Comparison of ENCODE assay signal across 8 cellular contexts in the genomic region with DNA sequence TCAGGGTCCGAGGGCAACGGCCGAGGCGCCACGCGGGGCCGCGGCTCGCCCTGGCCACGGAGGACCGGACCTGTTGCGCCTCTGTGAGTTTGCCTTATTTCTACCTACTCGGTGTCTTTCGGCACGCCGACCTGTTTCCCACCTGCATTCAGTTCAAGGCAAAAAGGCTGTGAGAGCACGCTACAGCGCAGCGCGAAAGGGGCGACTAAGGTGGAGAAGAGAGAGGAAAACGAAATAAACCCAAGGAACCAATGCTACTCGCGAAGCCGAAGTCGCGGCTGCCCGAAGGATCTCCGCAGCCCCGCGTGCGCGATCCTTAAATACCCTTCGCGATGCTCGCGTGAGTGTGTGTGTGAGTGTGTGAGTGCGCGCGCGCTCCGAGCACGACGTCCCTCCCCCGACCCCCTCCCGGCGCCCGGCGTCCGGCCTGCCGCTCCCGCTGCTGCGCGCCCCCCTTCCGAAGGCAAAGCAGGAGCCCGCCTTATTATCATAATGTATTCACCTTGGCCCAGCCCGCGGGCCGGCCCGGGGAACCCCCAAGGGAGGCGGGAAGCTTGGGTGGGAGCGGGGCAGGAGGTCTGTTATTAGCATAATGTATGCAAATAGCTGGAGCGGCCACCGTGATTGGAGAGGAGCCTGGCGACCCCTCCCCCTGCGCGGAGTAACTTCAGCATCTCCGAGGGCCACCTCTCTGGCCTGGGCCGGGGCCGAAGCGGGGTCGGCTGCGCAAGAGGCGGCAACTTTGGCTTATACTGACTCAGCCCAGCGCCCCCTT. TPM values are rescaled to one million over a fixed set of nuclear protein-coding genes. Genes with fewer than 3 reads are reported as not detected.
DNase-seq lines count a peak whose midpoint lies in the region; ATAC-seq and TF ChIP-seq lines count a peak whose summit lies in the region.

Gene COL25A1 (minus strand): TSS at position 293 of the 775 bp plus-strand sequence.

- no peak within 1 kb of the TSS for H3K27ac ChIP-seq in KMS-11
- H3K27ac ChIP-seq in effector memory CD4-positive, alpha-beta T cell (ENCODE audit: insufficient read depth, low read length, poor library complexity, severe bottlenecking): no peak within 1 kb of the TSS

- H3K4me1 ChIP-seq in BE2C (no peaks in the 10 kb centered on the region), KMS-11 (ENCODE audit: low read depth, poor library complexity, severe bottlenecking) (peaks cover 10% of the 10 kb centered on the region)
- peaks cover 17% of the 10 kb centered on the region for H3K4me1 ChIP-seq in effector memory CD4-positive, alpha-beta T cell (ENCODE audit: control insufficient read depth, insufficient read depth, low read length, poor library complexity, severe bottlenecking)

- H3K4me3 Mint-ChIP-seq in memory B cell: peak within 1 kb of the TSS; percentile 77

- 0 out of 2 replicates have a peak, but pooled peaks cover 3% of the 10 kb centered on the region for H4K20me1 ChIP-seq in KMS-11 (ENCODE audit: insufficient read depth)

- peak; percentile 93 for DNase-seq in BE2C
- peak; percentile 37 to 45 for DNase-seq in activated CD4-positive, alpha-beta T cell treated with anti-CD3 and anti-CD28 coated beads, Interleukin-2, amount 50 U/mL, for 48 hours
- peak in 2 of 3 donors; percentile 10 to 17 for DNase-seq in effector memory CD4-positive, alpha-beta T cell
- no peak for DNase-seq in memory B cell (ENCODE audit: low spot score in 2 of 2)
- peak; percentile 19 for DNase-seq in stimulated activated CD8-positive, alpha-beta memory T cell treated with anti-CD3 and anti-CD28 coated beads, Interleukin-4, amount 100 ng/mL, for 24 hours (ENCODE audit: low read depth)
- no peak for DNase-seq in GM19240 (ENCODE audit: insufficient read length, low spot score)
- no peak for DNase-seq in germinal center (ENCODE audit: low spot score)

- peak; percentile 35 for ATAC-seq in memory B cell (ENCODE audit: low read depth)

- peak within 1 kb of the TSS; percentile 48 for H3K4me2 ChIP-seq in KMS-11

- peak within 1 kb of the TSS; percentile 24; the same call in 1 of the 2 replicates for H3K9ac ChIP-seq in KMS-11

- peaks cover 26% of the 10 kb centered on the region for H3K27me3 Mint-ChIP-seq in memory B cell

- no peaks in the 10 kb centered on the region; the same call in 1 of the 2 replicates for H3K9me3 ChIP-seq in BE2C
- H3K9me3 ChIP-seq in effector memory CD4-positive, alpha-beta T cell (ENCODE audit: control insufficient read depth, low read length): no peaks in the 10 kb centered on the region

- no peaks in the 10 kb centered on the region for H3K79me2 ChIP-seq in KMS-11 (ENCODE audit: insufficient read depth, low read depth)

- peaks cover 36% of the 10 kb centered on the region for H3K27me3 ChIP-seq in BE2C
- H3K27me3 ChIP-seq in KMS-11 (ENCODE audit: insufficient read depth, low read depth): no peaks in the 10 kb centered on the region
- peaks cover 50% of the 10 kb centered on the region for H3K27me3 ChIP-seq in effector memory CD4-positive, alpha-beta T cell (replicated peaks; ENCODE audit: control insufficient read depth, insufficient read depth, low read length, poor library complexity, severe bottlenecking)

- H2AFZ ChIP-seq in KMS-11 (ENCODE audit: low read depth): peak within 1 kb of the TSS; percentile 80

- H3K4me1 Mint-ChIP-seq in memory B cell: peaks cover 3% of the 10 kb centered on the region

- no peak for TF ChIP-seq CTCF in BE2C (IDR thresholded peaks at IDR 0.05; ENCODE audit: low read depth, low read length)
- no peak for TF ChIP-seq CTCF in KMS-11 (conservative IDR thresholded peaks at IDR 0.05; ENCODE audit: low read depth, low read length)

- H3K36me3 ChIP-seq in BE2C (no peaks in the 10 kb centered on the region), KMS-11 (ENCODE audit: insufficient read depth) (no peaks in the 10 kb centered on the region)
- H3K36me3 ChIP-seq in effector memory CD4-positive, alpha-beta T cell (ENCODE audit: control insufficient read depth, insufficient read depth, low read length): no peaks in the 10 kb centered on the region

- H3K4me3 ChIP-seq in BE2C (ENCODE audit: low read depth, low read length) (peak within 1 kb of the TSS; percentile 52), KMS-11 (IDR thresholded peaks at IDR 0.05; ENCODE audit: insufficient read depth, low read depth, low read length) (no peak within 1 kb of the TSS)
- peak within 1 kb of the TSS; percentile 57 for H3K4me3 ChIP-seq in effector memory CD4-positive, alpha-beta T cell (ENCODE audit: insufficient read depth, low read depth, low read length, poor library complexity, severe bottlenecking)

- H3K9me3 Mint-ChIP-seq in memory B cell: peaks cover 1% of the 10 kb centered on the region

- H3K27ac Mint-ChIP-seq in memory B cell: no peak within 1 kb of the TSS

- H3K36me3 Mint-ChIP-seq in memory B cell: no peaks in the 10 kb centered on the region

RNA-seq across cellular contexts. Expression of gene COL25A1, which starts in this region (rescaled TPM):
- polyA plus RNA-seq in BE2C (2012; ENCODE audit: insufficient read depth, insufficient read length, low read depth): not detected

Comparison
In these comparisons a context has a peak if more than half of its experiments do, and no peak if none do; other contexts are left out.
1. DNase-seq: peak in BE2C (single experiment), activated CD4-positive, alpha-beta T cell treated with anti-CD3 and anti-CD28 coated beads, Interleukin-2, amount 50 U/mL, for 48 hours (2 of 2), effector memory CD4-positive, alpha-beta T cell (2 of 3) and stimulated activated CD8-positive, alpha-beta memory T cell treated with anti-CD3 and anti-CD28 coated beads, Interleukin-4, amount 100 ng/mL, for 24 hours (single experiment); none in memory B cell (0 of 2), GM19240 (single experiment) and germinal center (single experiment).